Comparison of ENCODE assay signal across 1 cellular context in genomic region chr14:75981826-75982723, GRCh38.
A peak's percentile ranks its signal among the peaks of the same experiment; 100 is the strongest.
TF ChIP-seq lines count a peak whose summit lies in the region.

Gene TGFB3, minus strand, starts transcription at chr14:75981995. Its CDS starts 1,102 bp downstream, at chr14:75980893.

TF ChIP-seq in GM12878, 131 proteins besides CTCF, POLR2A, EP300 and RAD21 (continued from another document and continues in another):
- no peak for TF ChIP-seq HDAC6 (IDR thresholded peaks at IDR 0.05; ENCODE audit: unreplicated experiment)
- TF ChIP-seq SUZ12 (IDR thresholded peaks at IDR 0.05; ENCODE audit: unreplicated experiment), result no peak
- TF ChIP-seq DPF2 (IDR thresholded peaks at IDR 0.05), result peak; percentile 57; the same call in 1 of the 2 replicates
- TF ChIP-seq ZNF217 (IDR thresholded peaks at IDR 0.05), result no peak
- TF ChIP-seq ZSCAN29 (IDR thresholded peaks at IDR 0.05), result no peak
- TF ChIP-seq IKZF1 (conservative IDR thresholded peaks at IDR 0.05), result peak; percentile 86
- TF ChIP-seq ETV6 (conservative IDR thresholded peaks at IDR 0.05 in 1 of 2, IDR thresholded peaks at IDR 0.05 in 1 of 2; ENCODE audit: borderline replicate concordance in 1 of 2, low read depth in 1 of 2), result no peak
- no peak for TF ChIP-seq BMI1 (IDR thresholded peaks at IDR 0.05; ENCODE audit: borderline replicate concordance)
- TF ChIP-seq NR2C1 (IDR thresholded peaks at IDR 0.05), result no peak
- TF ChIP-seq BHLHE40 (IDR thresholded peaks at IDR 0.05; ENCODE audit: borderline replicate concordance in 1 of 2, low read depth in 2 of 2, low read length in 1 of 2), result 0 out of 4 replicates have a peak, but pooled peaks of 1 of the 2 experiments have one; percentile 2
- no peak for TF ChIP-seq ZNF274 (IDR thresholded peaks at IDR 0.05; ENCODE audit: insufficient read depth, insufficient read length)
- no peak for TF ChIP-seq PAX8 (IDR thresholded peaks at IDR 0.05)
- TF ChIP-seq CBX3 (IDR thresholded peaks at IDR 0.05; ENCODE audit: borderline replicate concordance, low read depth), result no peak
- TF ChIP-seq CHD2 (IDR thresholded peaks at IDR 0.05; ENCODE audit: borderline replicate concordance, low read depth, low read length), result no peak
- TF ChIP-seq ZNF207 (IDR thresholded peaks at IDR 0.05; ENCODE audit: borderline replicate concordance), result no peak
- TF ChIP-seq NR2F1 (conservative IDR thresholded peaks at IDR 0.05), result peak; percentile 48; the same call in 1 of the 2 replicates
- no peak for TF ChIP-seq ZBTB4 (CRISPR knock-in tag; IDR thresholded peaks at IDR 0.05)
- TF ChIP-seq BACH1 (IDR thresholded peaks at IDR 0.05; ENCODE audit: borderline replicate concordance), result 0 out of 2 replicates have a peak, but pooled peaks have one; percentile 51
- TF ChIP-seq SIX5 (IDR thresholded peaks at IDR 0.05; ENCODE audit: low read depth, low read length, severe bottlenecking), result no peak
- TF ChIP-seq CUX1 (IDR thresholded peaks at IDR 0.05; ENCODE audit: insufficient replicate concordance, low read depth, low read length), result no peak
- TF ChIP-seq MEF2A (IDR thresholded peaks at IDR 0.05; ENCODE audit: insufficient read depth, low read depth, low read length), result no peak
- TF ChIP-seq EED (IDR thresholded peaks at IDR 0.05; ENCODE audit: low read depth), result no peak
- TF ChIP-seq RAD51 (IDR thresholded peaks at IDR 0.05), result no peak
- TF ChIP-seq PAX5 (IDR thresholded peaks at IDR 0.05; ENCODE audit: borderline replicate concordance, low read depth, low read length), result no peak
- no peak for TF ChIP-seq EGR1 (IDR thresholded peaks at IDR 0.05; ENCODE audit: borderline replicate concordance in 1 of 2, low read depth in 2 of 2, low read length in 2 of 2)
- 0 out of 2 replicates have a peak, but pooled peaks have one; percentile 16 for TF ChIP-seq RB1 (IDR thresholded peaks at IDR 0.05; ENCODE audit: borderline replicate concordance)
- peak; percentile 85 for TF ChIP-seq SMC3 (IDR thresholded peaks at IDR 0.05; ENCODE audit: borderline replicate concordance, low read length)
- TF ChIP-seq CBFB (IDR thresholded peaks at IDR 0.05; ENCODE audit: low read depth), result no peak
- TF ChIP-seq CREM (IDR thresholded peaks at IDR 0.05; ENCODE audit: low read depth), result no peak; the same call in 1 of the 2 replicates
- no peak for TF ChIP-seq SPI1 (IDR thresholded peaks at IDR 0.05; ENCODE audit: borderline replicate concordance, insufficient read depth, low read depth, low read length)
- no peak for TF ChIP-seq ZNF622 (IDR thresholded peaks at IDR 0.05)
- TF ChIP-seq IRF4 (IDR thresholded peaks at IDR 0.05; ENCODE audit: low read depth, low read length), result no peak
- no peak for TF ChIP-seq CBX5 (IDR thresholded peaks at IDR 0.05; ENCODE audit: low read depth)
- TF ChIP-seq ZBTB11 (CRISPR knock-in tag; IDR thresholded peaks at IDR 0.05), result no peak
- no peak for TF ChIP-seq TBL1XR1 (IDR thresholded peaks at IDR 0.05; ENCODE audit: low read depth, low read length)
- peak in 1 of 2 experiments; percentile 55; a peak in 1 of 4 replicates for TF ChIP-seq IKZF2 (IDR thresholded peaks at IDR 0.05)
- TF ChIP-seq USF1 (IDR thresholded peaks at IDR 0.05; ENCODE audit: borderline replicate concordance, extremely low read length, insufficient read depth, low read depth, low read length), result no peak
- TF ChIP-seq YBX1 (IDR thresholded peaks at IDR 0.05), result no peak
- no peak for TF ChIP-seq SP1 (IDR thresholded peaks at IDR 0.05; ENCODE audit: low read depth, low read length)
- no peak for TF ChIP-seq IRF3 (IDR thresholded peaks at IDR 0.05)
- TF ChIP-seq MAX (IDR thresholded peaks at IDR 0.05; ENCODE audit: low read depth, low read length), result no peak
- TF ChIP-seq RELA (IDR thresholded peaks at IDR 0.05; ENCODE audit: borderline replicate concordance, partially characterized antibody), result no peak
- no peak for TF ChIP-seq SMAD5 (IDR thresholded peaks at IDR 0.05; ENCODE audit: low read depth)
- TF ChIP-seq SMARCA5 (IDR thresholded peaks at IDR 0.05), result peak; percentile 83
- TF ChIP-seq NKRF (conservative IDR thresholded peaks at IDR 0.05), result peak; percentile 52
- TF ChIP-seq STAT3 (IDR thresholded peaks at IDR 0.05; ENCODE audit: low read depth, low read length), result no peak
- no peak for TF ChIP-seq GABPA (IDR thresholded peaks at IDR 0.05; ENCODE audit: low read depth)
- TF ChIP-seq SUPT20H (IDR thresholded peaks at IDR 0.05; ENCODE audit: borderline replicate concordance, control insufficient read depth, low read depth, low read length), result no peak
- no peak for TF ChIP-seq NRF1 (conservative IDR thresholded peaks at IDR 0.05; ENCODE audit: low read depth, low read length)
